ENCODE assay signal across 9 cellular contexts in genomic region chrX:115689931-115690330, GRCh38.
DNase-seq lines count a peak whose midpoint lies in the region; ATAC-seq and TF ChIP-seq lines count a peak whose summit lies in the region.
"Had no signal": no experiment of that assay in that cellular context is flagged by ENCODE, and none has a peak within 500 bp of the region (broad histone marks: within the 10 kb centered on the region; RNA-seq: fewer than 3 reads in every experiment).

No MANE protein-coding gene starts in this region.

- peak overlapping the region; percentile 71 for H3K9ac ChIP-seq in HUES6 (ENCODE audit: low read length)

- ATAC-seq in left lung (peak; percentile 35), thoracic aorta (ENCODE audit: insufficient number of reproducible peaks, low FRiP score, low read depth) (no peak), GM18867 (IDR thresholded peaks at IDR 0.05; ENCODE audit: unreplicated experiment) (no peak)

- H3K4me3 ChIP-seq in HUES6 (ENCODE audit: low read depth, low read length), result no peak overlapping the region
- H3K4me3 ChIP-seq in choroid plexus epithelial cell (ENCODE audit: low read depth, low read length), result no peak overlapping the region
- no peak overlapping the region for H3K4me3 ChIP-seq in left lung
- peak overlapping the region; percentile 53 for H3K4me3 ChIP-seq in thoracic aorta
- no peak overlapping the region for H3K4me3 ChIP-seq in left ventricle myocardium inferior

- H3K27me3 ChIP-seq in HUES6 (ENCODE audit: control insufficient read depth, insufficient read depth, low read length), result no peaks in the 10 kb centered on the region
- no peaks in the 10 kb centered on the region for H3K27me3 ChIP-seq in left lung
- H3K27me3 ChIP-seq in thoracic aorta (replicated peaks; ENCODE audit: insufficient read depth), result no peaks in the 10 kb centered on the region
- no peaks in the 10 kb centered on the region for H3K27me3 ChIP-seq in left ventricle myocardium inferior (ENCODE audit: low read depth)

- H3K9me3 ChIP-seq in HUES6 (ENCODE audit: control insufficient read depth, insufficient read depth, low read depth, low read length) (no peaks in the 10 kb centered on the region), left lung (no peaks in the 10 kb centered on the region), thoracic aorta (no peaks in the 10 kb centered on the region), left ventricle myocardium inferior (replicated peaks) (no peaks in the 10 kb centered on the region)

- DNase-seq in choroid plexus epithelial cell (ENCODE audit: low read depth) (peak; percentile 45), left lung (no peak), thoracic aorta (ENCODE audit: low spot score) (no peak), cerebellum (ENCODE audit: low spot score) (no peak), NCI-H1694 treated with DMSO at 0.1 percent for 48 hours (lab: John Stamatoyannopoulos, UW) (no peak), left ventricle myocardium inferior (no peak)
- DNase-seq: activated B cell treated with CpG ODN at 0.5 μM for 24 hours had no signal

- intact Hi-C loops in left lung (cut with DNase I), result no loop called here
- intact Hi-C loops in left ventricle myocardium inferior (cut with micrococcal nuclease), result no loop called here

- H3K36me3 ChIP-seq in HUES6 (ENCODE audit: control insufficient read depth, insufficient read depth, low read length) (no peaks in the 10 kb centered on the region), left lung (no peaks in the 10 kb centered on the region), thoracic aorta (no peaks in the 10 kb centered on the region), left ventricle myocardium inferior (no peaks in the 10 kb centered on the region)

- peak overlapping the region; percentile 92 for H3K27ac ChIP-seq in HUES6 (ENCODE audit: low read depth, low read length)
- peak overlapping the region in 1 of 2 donors; percentile 57 for H3K27ac ChIP-seq in left lung
- peak overlapping the region; percentile 78 to 85 for H3K27ac ChIP-seq in thoracic aorta
- no peak overlapping the region for H3K27ac ChIP-seq in left ventricle myocardium inferior (replicated peaks)

- TF ChIP-seq CTCF in choroid plexus epithelial cell (conservative IDR thresholded peaks at IDR 0.05; ENCODE audit: low read depth, low read length), result no peak
- no peak for TF ChIP-seq CTCF in left lung (IDR thresholded peaks at IDR 0.05)
- no peak for TF ChIP-seq CTCF in thoracic aorta (IDR thresholded peaks at IDR 0.05)
- no peak for TF ChIP-seq CTCF in left ventricle myocardium inferior (IDR thresholded peaks at IDR 0.05; ENCODE audit: borderline replicate concordance)

- H3K4me1 ChIP-seq in HUES6 (ENCODE audit: control insufficient read depth, insufficient read depth, low read length), result peaks cover 57% of the 10 kb centered on the region
- no peaks in the 10 kb centered on the region for H3K4me1 ChIP-seq in left lung
- no peaks in the 10 kb centered on the region for H3K4me1 ChIP-seq in thoracic aorta (ENCODE audit: control insufficient read depth in 1 of 2, low read depth in 2 of 2)
- H3K4me1 ChIP-seq in left ventricle myocardium inferior, result no peaks in the 10 kb centered on the region
